In the genomic region with DNA sequence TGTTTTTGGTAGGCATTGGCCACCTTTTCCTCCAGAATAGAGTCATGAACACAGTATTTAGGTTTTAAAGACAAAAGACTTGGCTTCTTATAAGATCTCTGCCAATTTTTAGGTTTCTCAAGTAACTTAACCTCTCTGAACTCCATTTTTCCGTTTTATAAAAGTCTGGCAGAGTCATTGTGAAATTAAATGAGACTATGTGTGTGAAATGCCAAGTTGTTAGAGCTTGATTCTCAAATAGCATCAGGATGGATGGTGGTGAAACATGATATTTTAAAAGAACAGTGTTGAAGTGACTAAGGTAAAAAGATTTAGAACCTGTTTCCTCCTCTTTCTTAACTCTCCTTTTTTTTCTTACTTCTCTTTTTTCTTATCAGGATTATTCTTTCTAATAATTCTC, we compare ENCODE assay signal across 1 cellular context.
TF ChIP-seq lines count a peak whose summit lies in the region.

No MANE protein-coding gene starts in this region.

TF ChIP-seq in H1, 55 proteins besides CTCF, POLR2A, EP300 and RAD21 (continued from another document):
- TF ChIP-seq JUN (IDR thresholded peaks at IDR 0.05; ENCODE audit: low read depth, low read length) (no peak), POU5F1 (IDR thresholded peaks at IDR 0.05; ENCODE audit: low read depth, low read length) (no peak), RBBP5 (IDR thresholded peaks at IDR 0.05; ENCODE audit: borderline replicate concordance, low read depth, low read length) (no peak), NANOG (IDR thresholded peaks at IDR 0.05; ENCODE audit: insufficient read depth, low read depth, low read length, poor library complexity, severe bottlenecking) (no peak), SIN3A (conservative IDR thresholded peaks at IDR 0.05 in 1 of 2, IDR thresholded peaks at IDR 0.05 in 1 of 2; ENCODE audit: low read depth in 1 of 2, low read length in 2 of 2) (no peak), KDM1A (IDR thresholded peaks at IDR 0.05; ENCODE audit: borderline replicate concordance, low read length) (no peak), CEBPB (IDR thresholded peaks at IDR 0.05; ENCODE audit: low read depth, low read length) (no peak)
